Comparison of ENCODE assay signal across 8 cellular contexts in the genomic region with DNA sequence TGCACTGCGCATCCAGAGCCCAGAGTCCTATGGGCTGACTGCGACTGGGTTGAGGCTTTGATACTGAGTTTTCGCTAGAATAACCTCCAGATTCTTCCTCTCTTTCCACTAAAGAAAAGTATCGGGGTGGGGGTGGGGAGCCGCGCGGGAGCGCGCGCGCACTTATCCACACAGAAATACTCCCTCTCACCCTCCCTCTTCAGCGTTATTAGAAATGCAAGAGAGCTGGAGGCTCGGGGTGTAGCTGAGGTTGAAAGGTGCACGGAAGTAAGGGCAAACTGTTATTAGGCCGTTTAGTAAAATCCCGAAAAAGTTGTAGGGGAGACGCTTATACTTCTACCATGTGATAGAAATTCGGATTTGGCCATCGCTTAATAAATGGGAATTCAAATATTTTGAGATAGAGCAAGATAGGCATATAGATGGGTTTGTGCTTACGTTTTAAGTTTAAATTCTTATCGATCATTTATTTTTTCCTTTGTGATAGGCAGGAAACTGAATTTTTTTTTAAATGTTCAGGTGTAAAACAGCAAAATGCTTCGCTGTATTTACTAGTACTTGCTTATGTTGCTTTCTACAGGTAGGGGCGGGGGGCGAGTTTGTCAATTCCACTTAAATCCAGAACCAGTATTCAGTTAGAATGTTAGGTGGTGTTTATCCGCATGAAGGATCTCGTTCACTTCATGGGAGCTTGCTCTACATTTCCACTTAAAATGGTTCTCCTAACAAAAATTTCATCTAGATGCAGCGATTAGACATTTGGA. TPM values are rescaled to one million over a fixed set of nuclear protein-coding genes. Genes with fewer than 3 reads are reported as not detected.
A peak's percentile ranks its signal among the peaks of the same experiment; 100 is the strongest.
DNase-seq lines count a peak whose midpoint lies in the region; ATAC-seq lines count a peak whose summit lies in the region.

No MANE protein-coding gene starts in this region.

- CTCF ChIA-PET in activated CD4-positive, alpha-beta T cell treated with anti-CD3 and anti-CD28 coated beads, Interleukin-2, amount 10 ng/mL, durations not matched to agents 7 days and 5 days (lab: Charles Lee): no interaction called here

- H3K27me3 Mint-ChIP-seq in activated CD4-positive, alpha-beta T cell treated with anti-CD3 and anti-CD28 coated beads, Interleukin-2, amount 10 ng/mL, durations not matched to agents 7 days and 5 days: peaks cover 10% of the 10 kb centered on the region
- no peaks in the 10 kb centered on the region for H3K27me3 Mint-ChIP-seq in stimulated activated naive CD8-positive, alpha-beta T cell treated with anti-CD3 and anti-CD28 coated beads, Interleukin-15, amount 100 ng/mL, for 72 hours

- peak; percentile 33 for DNase-seq in activated CD4-positive, alpha-beta T cell treated with anti-CD3 and anti-CD28 coated beads, Interleukin-2, amount 10 ng/mL, durations not matched to agents 7 days and 5 days
- no peak for DNase-seq in activated CD4-positive, alpha-beta T cell treated with anti-CD3 and anti-CD28 coated beads, Interleukin-2, amount 50 U/mL, for 4 hours
- peak; percentile 44 for DNase-seq in HT1080 (ENCODE audit: low read depth)
- DNase-seq in RKO (ENCODE audit: low spot score): peak; percentile 70
- DNase-seq in cerebellar cortex (ENCODE audit: low spot score): peak; percentile 66
- peak; percentile 63 for DNase-seq in kidney tubule cell (ENCODE audit: low spot score)
- DNase-seq in stimulated activated naive CD8-positive, alpha-beta T cell treated with anti-CD3 and anti-CD28 coated beads, Interleukin-15, amount 100 ng/mL, for 72 hours: no peak

- no peaks in the 10 kb centered on the region for H3K9me3 Mint-ChIP-seq in activated CD4-positive, alpha-beta T cell treated with anti-CD3 and anti-CD28 coated beads, Interleukin-2, amount 10 ng/mL, durations not matched to agents 7 days and 5 days
- H3K9me3 Mint-ChIP-seq in stimulated activated naive CD8-positive, alpha-beta T cell treated with anti-CD3 and anti-CD28 coated beads, Interleukin-15, amount 100 ng/mL, for 72 hours: no peaks in the 10 kb centered on the region

- POLR2A ChIA-PET in activated CD4-positive, alpha-beta T cell treated with anti-CD3 and anti-CD28 coated beads, Interleukin-2, amount 10 ng/mL, durations not matched to agents 7 days and 5 days (lab: Charles Lee): interaction anchor here (0.6 kb wide), 1 partner anchor 61 kb away, joined by 3 read pairs; no protein-coding TSS in a partner anchor

- H3K27ac Mint-ChIP-seq in activated CD4-positive, alpha-beta T cell treated with anti-CD3 and anti-CD28 coated beads, Interleukin-2, amount 10 ng/mL, durations not matched to agents 7 days and 5 days: peak overlapping the region; percentile 98
- peak overlapping the region; percentile 97 to 98 for H3K27ac Mint-ChIP-seq in stimulated activated naive CD8-positive, alpha-beta T cell treated with anti-CD3 and anti-CD28 coated beads, Interleukin-15, amount 100 ng/mL, for 72 hours

- no peak for ATAC-seq in stimulated activated naive CD8-positive, alpha-beta T cell treated with anti-CD3 and anti-CD28 coated beads, Interleukin-15, amount 100 ng/mL, for 72 hours
- no peak for ATAC-seq in HG03135 (IDR thresholded peaks at IDR 0.05; ENCODE audit: unreplicated experiment)

- H3K4me3 Mint-ChIP-seq in activated CD4-positive, alpha-beta T cell treated with anti-CD3 and anti-CD28 coated beads, Interleukin-2, amount 10 ng/mL, durations not matched to agents 7 days and 5 days: peak overlapping the region; percentile 87
- peak overlapping the region; percentile 90 to 91 for H3K4me3 Mint-ChIP-seq in stimulated activated naive CD8-positive, alpha-beta T cell treated with anti-CD3 and anti-CD28 coated beads, Interleukin-15, amount 100 ng/mL, for 72 hours

- peaks cover 36% of the 10 kb centered on the region for H3K4me1 Mint-ChIP-seq in activated CD4-positive, alpha-beta T cell treated with anti-CD3 and anti-CD28 coated beads, Interleukin-2, amount 10 ng/mL, durations not matched to agents 7 days and 5 days
- H3K4me1 Mint-ChIP-seq in stimulated activated naive CD8-positive, alpha-beta T cell treated with anti-CD3 and anti-CD28 coated beads, Interleukin-15, amount 100 ng/mL, for 72 hours: peaks cover 41% of the 10 kb centered on the region

- peaks cover 2% of the 10 kb centered on the region for H3K36me3 Mint-ChIP-seq in activated CD4-positive, alpha-beta T cell treated with anti-CD3 and anti-CD28 coated beads, Interleukin-2, amount 10 ng/mL, durations not matched to agents 7 days and 5 days (ENCODE audit: low read depth)

RNA-seq across cellular contexts. Expression of gene ARHGAP5, which starts 1.1 kb away (rescaled TPM):
- 10 to 100 TPM; 35.7 to 38.6 TPM for total RNA-seq in activated CD4-positive, alpha-beta T cell treated with anti-CD3 and anti-CD28 coated beads, Interleukin-2, amount 10 ng/mL, durations not matched to agents 7 days and 5 days
- total RNA-seq in HT1080 (2014; rRNA removed; shearing (Covaris generic)): 34.9 and 36.8 TPM in 2 replicates
- polyA plus RNA-seq in HT1080 (2015; cell fraction: cytosol; rRNA removed): 26.7 and 35.0 TPM in 2 replicates
- polyA plus RNA-seq in HT1080 (2015; cell fraction: nucleus; rRNA removed): 32.2 and 33.1 TPM in 2 replicates

Comparison
In these comparisons a context has a peak if more than half of its experiments do, and no peak if none do; other contexts are left out.
1. DNase-seq: peak in activated CD4-positive, alpha-beta T cell treated with anti-CD3 and anti-CD28 coated beads, Interleukin-2, amount 10 ng/mL, durations not matched to agents 7 days and 5 days (single experiment), HT1080 (single experiment), RKO (single experiment), cerebellar cortex (single experiment) and kidney tubule cell (single experiment); none in activated CD4-positive, alpha-beta T cell treated with anti-CD3 and anti-CD28 coated beads, Interleukin-2, amount 50 U/mL, for 4 hours (0 of 2) and stimulated activated naive CD8-positive, alpha-beta T cell treated with anti-CD3 and anti-CD28 coated beads, Interleukin-15, amount 100 ng/mL, for 72 hours (0 of 2).